14 cellular contexts compared by ENCODE assay signal in genomic region chr10:36489181-36489927, GRCh38.
DNase-seq lines count a peak whose midpoint lies in the region; ATAC-seq and TF ChIP-seq lines count a peak whose summit lies in the region.
"Had no signal": no experiment of that assay in that cellular context is flagged by ENCODE, and none has a peak within 500 bp of the region (broad histone marks: within the 10 kb centered on the region; RNA-seq: fewer than 3 reads in every experiment).

No MANE protein-coding gene starts in this region.

- POLR2A ChIA-PET in SK-N-SH (lab: Yijun Ruan, JAX): no interaction called here
- POLR2A ChIA-PET in activated CD4-positive, alpha-beta T cell treated with anti-CD3 and anti-CD28 coated beads, Interleukin-2, amount 10 ng/mL, durations not matched to agents 7 days and 5 days (lab: Charles Lee): no interaction called here

- H3K9me3 ChIP-seq in SK-N-SH: no peaks in the 10 kb centered on the region
- H3K9me3 ChIP-seq in thoracic aorta: no peaks in the 10 kb centered on the region
- no peaks in the 10 kb centered on the region for H3K9me3 ChIP-seq in H9 (ENCODE audit: control insufficient read depth, low read depth, low read length)
- H3K9me3 ChIP-seq: esophagus squamous epithelium, prostate gland had no signal

- H3K36me3 ChIP-seq in SK-N-SH (replicated peaks in 1 of 2; ENCODE audit: control insufficient read depth in 1 of 2, insufficient read depth in 2 of 2, low read length in 1 of 2) (no peaks in the 10 kb centered on the region), mesendoderm (ENCODE audit: control insufficient read depth, insufficient read depth, low read length) (no peaks in the 10 kb centered on the region), thoracic aorta (no peaks in the 10 kb centered on the region)
- H3K36me3 ChIP-seq: esophagus squamous epithelium, prostate gland had no signal

- DNase-seq in SK-N-SH (no peak), epithelial cell of prostate (ENCODE audit: low read depth, low spot score) (no peak), mesendoderm (peak; percentile 6), thoracic aorta (ENCODE audit: low spot score) (no peak), hypothalamus (lab: John Stamatoyannopoulos, UW) (no peak), H9 (no peak)
- no peak for DNase-seq in activated CD4-positive, alpha-beta T cell treated with anti-CD3 and anti-CD28 coated beads, Interleukin-2, amount 10 ng/mL, durations not matched to agents 7 days and 5 days
- DNase-seq: activated B cell treated with CpG ODN at 0.5 μM for 24 hours; activated naive CD4-positive, alpha-beta T cell treated with anti-CD3 and anti-CD28 coated beads for 36 hours; CD4-positive, CD25-positive, alpha-beta regulatory T cell; esophagus squamous epithelium; mucosa of descending colon had no signal

- no peak overlapping the region for H2BK20ac ChIP-seq in H9 (ENCODE audit: low read depth, low read length, poor library complexity, severe bottlenecking)

- H3K27me3 ChIP-seq in SK-N-SH (ENCODE audit: insufficient read depth) (no peaks in the 10 kb centered on the region), mesendoderm (ENCODE audit: insufficient read depth, low read length, poor library complexity) (no peaks in the 10 kb centered on the region), thoracic aorta (replicated peaks; ENCODE audit: insufficient read depth) (no peaks in the 10 kb centered on the region), H9 (ENCODE audit: insufficient read depth, low read length) (no peaks in the 10 kb centered on the region)
- H3K27me3 ChIP-seq: esophagus squamous epithelium had no signal

- no peak overlapping the region for H4K8ac ChIP-seq in mesendoderm (ENCODE audit: low read depth, low read length)
- no peak overlapping the region for H4K8ac ChIP-seq in H9 (replicated peaks; ENCODE audit: insufficient read length, low read depth, low read length)

- no peaks in the 10 kb centered on the region for H3K9me2 ChIP-seq in SK-N-SH

- peaks cover 53% of the 10 kb centered on the region for H3F3A ChIP-seq in SK-N-SH (replicated peaks; ENCODE audit: insufficient read depth)

- peak overlapping the region; percentile 12 for H2BK15ac ChIP-seq in mesendoderm (replicated peaks; ENCODE audit: low read depth)
- no peak overlapping the region for H2BK15ac ChIP-seq in H9 (ENCODE audit: low read depth, low read length)

- H3K14ac ChIP-seq in H9 (ENCODE audit: insufficient read depth, low read length): no peak overlapping the region

- H3K4ac ChIP-seq in mesendoderm (ENCODE audit: low read depth, low read length) (no peak overlapping the region), H9 (ENCODE audit: low read depth, low read length) (no peak overlapping the region)

- H2BK12ac ChIP-seq in H9 (ENCODE audit: insufficient read length, low read depth, low read length): no peak overlapping the region

- H3K4me1 Mint-ChIP-seq in activated CD4-positive, alpha-beta T cell treated with anti-CD3 and anti-CD28 coated beads, Interleukin-2, amount 10 ng/mL, durations not matched to agents 7 days and 5 days: no peaks in the 10 kb centered on the region
- H3K4me1 Mint-ChIP-seq in H9: peaks cover 4 to 15% of the 10 kb centered on the region in 2 experiments
- H3K4me1 Mint-ChIP-seq: activated B cell treated with CpG ODN at 0.5 μM for 24 hours; CD4-positive, CD25-positive, alpha-beta regulatory T cell had no signal

- 90% methylated on average over 9 of the region's 9 CpGs for WGBS in SK-N-SH (ENCODE audit: low lambda C conversion rate)
- WGBS in mesendoderm (ENCODE audit: extremely low coverage, insufficient coverage, low lambda C conversion rate): no CpG with 5 or more reads among the region's 9 CpGs
- WGBS in H9 (ENCODE audit: extremely low coverage, insufficient read length, low lambda C conversion rate): no CpG with 5 or more reads among the region's 9 CpGs

- TF ChIP-seq CTCF in SK-N-SH (IDR thresholded peaks at IDR 0.05): no peak
- TF ChIP-seq CTCF in thoracic aorta (IDR thresholded peaks at IDR 0.05): no peak
- TF ChIP-seq CTCF in H9 (conservative IDR thresholded peaks at IDR 0.05): no peak

- H3K27ac Mint-ChIP-seq in activated CD4-positive, alpha-beta T cell treated with anti-CD3 and anti-CD28 coated beads, Interleukin-2, amount 10 ng/mL, durations not matched to agents 7 days and 5 days: no peak overlapping the region
- H3K27ac Mint-ChIP-seq in H9: no peak overlapping the region
- H3K27ac Mint-ChIP-seq: activated B cell treated with CpG ODN at 0.5 μM for 24 hours; activated naive CD4-positive, alpha-beta T cell treated with anti-CD3 and anti-CD28 coated beads for 36 hours; CD4-positive, CD25-positive, alpha-beta regulatory T cell had no signal

- H3K4me3 ChIP-seq in SK-N-SH (ENCODE audit: low read depth in 2 of 2, low read length in 1 of 2) (no peak overlapping the region), mesendoderm (ENCODE audit: low read length) (no peak overlapping the region), thoracic aorta (no peak overlapping the region)
- H3K4me3 ChIP-seq: esophagus squamous epithelium, mucosa of descending colon, prostate gland had no signal

- H2AFZ ChIP-seq in SK-N-SH (ENCODE audit: low read depth): peak overlapping the region; percentile 58
- H2AFZ ChIP-seq in H9 (ENCODE audit: low read length): no peak overlapping the region

- H3K79me2 ChIP-seq in SK-N-SH (ENCODE audit: insufficient read depth): no peaks in the 10 kb centered on the region
- no peaks in the 10 kb centered on the region for H3K79me2 ChIP-seq in mesendoderm (ENCODE audit: control insufficient read depth, insufficient read depth, low read length)
- no peaks in the 10 kb centered on the region for H3K79me2 ChIP-seq in H9 (ENCODE audit: insufficient read depth, low read length)

- H3K9ac ChIP-seq in SK-N-SH: peak overlapping the region; percentile 28; the same call in 1 of the 2 replicates
- H3K9ac ChIP-seq in mesendoderm (ENCODE audit: low read length): no peak overlapping the region
- no peak overlapping the region for H3K9ac ChIP-seq in H9 (ENCODE audit: extremely low read depth, insufficient read length, low read length)

- no peak overlapping the region for H4K5ac ChIP-seq in mesendoderm (ENCODE audit: low read length)
- H4K5ac ChIP-seq in H9 (ENCODE audit: insufficient read length, low read depth, low read length): no peak overlapping the region

- CTCF ChIA-PET in SK-N-SH (lab: Yijun Ruan, JAX): interaction anchor here (0.6 kb wide), 2 partner anchors 183 to 1002 kb away, joined by 3 to 4 read pairs; no protein-coding TSS in a partner anchor
- CTCF ChIA-PET in activated CD4-positive, alpha-beta T cell treated with anti-CD3 and anti-CD28 coated beads, Interleukin-2, amount 10 ng/mL, durations not matched to agents 7 days and 5 days (lab: Charles Lee): interaction anchor here (0.7 kb wide), 1 partner anchor 486 kb away, joined by 4 read pairs; no protein-coding TSS in a partner anchor

- H3K23ac ChIP-seq in mesendoderm (ENCODE audit: low read length) (no peak overlapping the region), H9 (ENCODE audit: insufficient read length, low read depth, low read length) (no peak overlapping the region)

- no peaks in the 10 kb centered on the region for H3K36me3 Mint-ChIP-seq in activated CD4-positive, alpha-beta T cell treated with anti-CD3 and anti-CD28 coated beads, Interleukin-2, amount 10 ng/mL, durations not matched to agents 7 days and 5 days (ENCODE audit: low read depth)
- no peaks in the 10 kb centered on the region; a peak in 1 of 7 replicates for H3K36me3 Mint-ChIP-seq in H9 (ENCODE audit: insufficient read depth in 1 of 3, low read depth in 3 of 3)
- H3K36me3 Mint-ChIP-seq: CD4-positive, CD25-positive, alpha-beta regulatory T cell had no signal

- H2BK120ac ChIP-seq in mesendoderm (ENCODE audit: low read depth, low read length) (no peak overlapping the region), H9 (ENCODE audit: low read depth, low read length, poor library complexity, severe bottlenecking) (no peak overlapping the region)

- ATAC-seq in thoracic aorta (ENCODE audit: insufficient number of reproducible peaks, low FRiP score, low read depth) (no peak), GM21576 (IDR thresholded peaks at IDR 0.05; ENCODE audit: unreplicated experiment) (no peak)
- ATAC-seq: mucosa of descending colon had no signal

- no peak overlapping the region for H3K4me3 Mint-ChIP-seq in activated CD4-positive, alpha-beta T cell treated with anti-CD3 and anti-CD28 coated beads, Interleukin-2, amount 10 ng/mL, durations not matched to agents 7 days and 5 days
- no peak overlapping the region for H3K4me3 Mint-ChIP-seq in H9
- H3K4me3 Mint-ChIP-seq: activated B cell treated with CpG ODN at 0.5 μM for 24 hours; activated naive CD4-positive, alpha-beta T cell treated with anti-CD3 and anti-CD28 coated beads for 36 hours had no signal

- H3K4me2 ChIP-seq in SK-N-SH: peak overlapping the region; percentile 27
- H3K4me2 ChIP-seq in mesendoderm (ENCODE audit: low read length): no peak overlapping the region
- H3K4me2 ChIP-seq in H9 (ENCODE audit: insufficient read depth, insufficient read length, low read length): no peak overlapping the region

- H3K27ac ChIP-seq in SK-N-SH (ENCODE audit: low read depth in 2 of 2, low read length in 1 of 2) (peak overlapping the region; percentile 41 to 92; a peak in 3 of 4 replicates), epithelial cell of prostate (peak overlapping the region; percentile 63), mesendoderm (ENCODE audit: low read depth, low read length) (no peak overlapping the region), thoracic aorta (peak overlapping the region; percentile 74 to 80), H9 (ENCODE audit: insufficient read length, low read depth, low read length) (no peak overlapping the region)
- H3K27ac ChIP-seq: prostate gland had no signal

- H4K20me1 ChIP-seq in SK-N-SH (ENCODE audit: insufficient read depth): no peaks in the 10 kb centered on the region
- no peaks in the 10 kb centered on the region for H4K20me1 ChIP-seq in H9 (ENCODE audit: control insufficient read depth, insufficient read depth, insufficient read length)

- no peak for TF ChIP-seq RAD21 in SK-N-SH (IDR thresholded peaks at IDR 0.05; ENCODE audit: low read length)

- no peak overlapping the region for H4K91ac ChIP-seq in H9 (ENCODE audit: insufficient read length, low read depth, low read length)

- TF ChIP-seq EP300 in SK-N-SH (IDR thresholded peaks at IDR 0.05; ENCODE audit: borderline replicate concordance in 1 of 2, low read depth in 1 of 2, low read length in 1 of 2): no peak

- H3K23me2 ChIP-seq in H9 (ENCODE audit: insufficient read length, low read depth, low read length, poor library complexity, severe bottlenecking): no peaks in the 10 kb centered on the region

- H2BK5ac ChIP-seq in mesendoderm (ENCODE audit: low read length): no peak overlapping the region
- H2BK5ac ChIP-seq in H9 (ENCODE audit: insufficient read length, low read length): no peak overlapping the region

- H3K4me1 ChIP-seq in SK-N-SH (ENCODE audit: control insufficient read depth in 1 of 2, insufficient read depth in 2 of 2, low read depth in 1 of 2, low read length in 1 of 2) (peaks cover 2 to 35% of the 10 kb centered on the region in 2 experiments; a peak in 3 of 4 replicates), mesendoderm (ENCODE audit: control insufficient read depth, low read depth, low read length) (peaks cover 2% of the 10 kb centered on the region), thoracic aorta (ENCODE audit: control insufficient read depth in 1 of 2, low read depth in 2 of 2) (peaks cover 23 to 59% of the 10 kb centered on the region in 2 donors), H9 (ENCODE audit: insufficient read depth, low read length) (no peaks in the 10 kb centered on the region)
- H3K4me1 ChIP-seq: esophagus squamous epithelium, prostate gland had no signal

- H3K18ac ChIP-seq in mesendoderm (ENCODE audit: low read length): peak overlapping the region; percentile 90
- no peak overlapping the region for H3K18ac ChIP-seq in H9 (ENCODE audit: insufficient read length, low read depth, low read length)

- H3T11ph ChIP-seq in H9 (ENCODE audit: low read length): no peak overlapping the region

- H2AK5ac ChIP-seq in mesendoderm (ENCODE audit: low read length): no peak overlapping the region
- no peak overlapping the region for H2AK5ac ChIP-seq in H9 (ENCODE audit: insufficient read length, low read length)

- H3K9me3 Mint-ChIP-seq in activated CD4-positive, alpha-beta T cell treated with anti-CD3 and anti-CD28 coated beads, Interleukin-2, amount 10 ng/mL, durations not matched to agents 7 days and 5 days: peaks cover 8% of the 10 kb centered on the region
- no peaks in the 10 kb centered on the region for H3K9me3 Mint-ChIP-seq in H9
- H3K9me3 Mint-ChIP-seq: activated B cell treated with CpG ODN at 0.5 μM for 24 hours had no signal

- H3K79me1 ChIP-seq in mesendoderm (ENCODE audit: low read length) (no peaks in the 10 kb centered on the region), H9 (ENCODE audit: insufficient read depth, low read depth, low read length, poor library complexity, severe bottlenecking) (no peaks in the 10 kb centered on the region)

- H3K27me3 Mint-ChIP-seq in activated CD4-positive, alpha-beta T cell treated with anti-CD3 and anti-CD28 coated beads, Interleukin-2, amount 10 ng/mL, durations not matched to agents 7 days and 5 days: no peaks in the 10 kb centered on the region
- no peaks in the 10 kb centered on the region for H3K27me3 Mint-ChIP-seq in H9 (ENCODE audit: low read depth)
- H3K27me3 Mint-ChIP-seq: activated B cell treated with CpG ODN at 0.5 μM for 24 hours; CD4-positive, CD25-positive, alpha-beta regulatory T cell had no signal

- H3K56ac ChIP-seq in mesendoderm (ENCODE audit: low read length): no peak overlapping the region
- H3K56ac ChIP-seq in H9 (ENCODE audit: insufficient read length, low read depth, low read length): no peak overlapping the region

Comparison
In these comparisons a context has a peak if more than half of its experiments do, and no peak if none do; other contexts are left out.
1. H3K27ac ChIP-seq: peak in SK-N-SH (2 of 2), epithelial cell of prostate (single experiment) and thoracic aorta (2 of 2); none in mesendoderm (single experiment) and H9 (single experiment).